8 cellular contexts compared by ENCODE assay signal in genomic region chr10:3224241-3224640, GRCh38.
"Had no signal": no experiment of that assay in that cellular context is flagged by ENCODE, and none has a peak within 500 bp of the region (broad histone marks: within the 10 kb centered on the region; RNA-seq: fewer than 3 reads in every experiment).

No MANE protein-coding gene starts in this region.

- H3K9me3 ChIP-seq: HAP-1 had no signal

- H3K4me1 ChIP-seq: HAP-1 had no signal

- H2AFZ ChIP-seq: GM23338 had no signal

- DNase-seq: H7, Kasumi-1, KG1 had no signal

- H3K36me3 ChIP-seq: HAP-1 had no signal

- H3K4me3 ChIP-seq: GM23338, HAP-1, K562 had no signal

- ATAC-seq: GM23338, HCT116, K562 had no signal

- H3K4me2 ChIP-seq: GM23338 had no signal

- H3K27ac ChIP-seq: HL-60 had no signal
